ENCODE assay signal across 2 cellular contexts in the genomic region with DNA sequence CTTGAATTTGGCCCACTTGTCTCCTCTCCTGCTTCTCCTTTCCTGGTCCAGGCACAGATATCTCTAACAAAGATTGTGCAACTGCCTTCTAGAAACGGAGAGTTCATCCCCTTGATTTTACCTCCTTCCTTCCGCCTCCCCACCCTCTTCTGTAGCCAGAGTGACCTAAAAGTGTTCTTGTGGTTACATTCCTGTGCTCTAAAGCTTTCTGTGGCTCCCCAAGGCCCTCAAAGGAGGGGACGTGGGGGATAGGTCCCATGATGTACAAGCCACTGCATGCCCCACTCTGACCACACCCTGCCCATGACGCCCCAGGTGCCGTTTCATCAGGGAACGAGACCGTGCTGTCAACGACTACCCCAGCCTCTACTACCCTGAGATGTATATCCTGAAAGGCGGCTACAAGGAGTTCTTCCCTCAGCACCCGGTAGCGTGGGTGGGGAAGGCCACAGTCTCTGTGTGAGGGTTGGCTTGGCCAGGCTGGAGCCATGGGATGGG.
TF ChIP-seq lines count a peak whose summit lies in the region.

No MANE protein-coding gene starts in this region.

TF ChIP-seq in HCT116, 20 proteins besides CTCF, POLR2A, EP300 and RAD21 (continued from another document):
- TF ChIP-seq TCF7L2 (IDR thresholded peaks at IDR 0.05; ENCODE audit: borderline replicate concordance, extremely low read depth, insufficient read depth, insufficient read length) (no peak), JUND (IDR thresholded peaks at IDR 0.05) (no peak)
- TF ChIP-seq, protein P1, sequence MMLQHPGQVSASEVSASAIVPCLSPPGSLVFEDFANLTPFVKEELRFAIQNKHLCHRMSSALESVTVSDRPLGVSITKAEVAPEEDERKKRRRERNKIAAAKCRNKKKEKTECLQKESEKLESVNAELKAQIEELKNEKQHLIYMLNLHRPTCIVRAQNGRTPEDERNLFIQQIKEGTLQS (IDR thresholded peaks at IDR 0.05), result no peak

TF ChIP-seq in WTC11, 78 proteins besides CTCF, POLR2A, EP300 and RAD21 (continued from another document):
- TF ChIP-seq, protein P2, sequence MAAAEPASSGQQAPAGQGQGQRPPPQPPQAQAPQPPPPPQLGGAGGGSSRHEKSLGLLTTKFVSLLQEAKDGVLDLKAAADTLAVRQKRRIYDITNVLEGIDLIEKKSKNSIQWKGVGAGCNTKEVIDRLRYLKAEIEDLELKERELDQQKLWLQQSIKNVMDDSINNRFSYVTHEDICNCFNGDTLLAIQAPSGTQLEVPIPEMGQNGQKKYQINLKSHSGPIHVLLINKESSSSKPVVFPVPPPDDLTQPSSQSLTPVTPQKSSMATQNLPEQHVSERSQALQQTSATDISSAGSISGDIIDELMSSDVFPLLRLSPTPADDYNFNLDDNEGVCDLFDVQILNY (CRISPR knock-in tag; IDR thresholded peaks at IDR 0.05), result no peak
- TF ChIP-seq, protein P3, sequence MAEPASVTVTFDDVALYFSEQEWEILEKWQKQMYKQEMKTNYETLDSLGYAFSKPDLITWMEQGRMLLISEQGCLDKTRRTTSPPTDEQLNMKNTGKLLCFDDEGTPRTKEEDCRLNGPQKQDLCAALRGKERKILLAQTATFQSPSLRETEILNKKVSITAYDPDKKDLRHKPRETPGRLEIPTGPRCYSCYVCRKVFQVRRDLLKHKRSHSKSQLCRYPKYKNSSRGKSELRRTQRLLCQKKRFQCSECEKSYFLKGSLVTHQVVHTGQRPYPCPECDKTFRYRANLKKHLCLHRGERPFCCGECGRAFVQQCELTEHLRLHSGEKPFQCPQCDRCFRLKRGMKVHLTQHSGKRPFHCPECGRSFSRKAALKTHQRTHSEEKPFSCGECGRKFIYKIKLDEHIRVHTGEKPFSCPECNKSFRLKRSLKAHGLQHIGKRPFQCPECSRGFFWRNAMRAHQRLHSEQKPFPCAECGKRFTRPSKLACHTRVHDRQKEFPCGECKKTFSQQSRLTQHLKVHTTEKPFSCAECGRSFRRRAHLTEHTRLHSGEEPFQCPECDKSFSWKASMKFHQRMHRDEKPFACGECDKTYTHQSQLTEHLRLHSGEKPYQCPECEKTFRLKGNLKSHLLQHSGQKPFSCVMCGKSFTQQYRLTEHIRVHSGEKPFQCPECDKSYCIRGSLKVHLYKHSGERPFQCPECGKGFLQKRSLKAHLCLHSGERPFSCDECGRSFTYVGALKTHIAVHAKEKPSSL (CRISPR knock-in tag; conservative IDR thresholded peaks at IDR 0.05), result no peak
- TF ChIP-seq ZNF219 (CRISPR knock-in tag; IDR thresholded peaks at IDR 0.05; ENCODE audit: borderline replicate concordance) (no peak), NFATC4 (CRISPR knock-in tag; IDR thresholded peaks at IDR 0.05) (no peak), RORB (CRISPR knock-in tag; IDR thresholded peaks at IDR 0.05) (no peak), TCF7 (CRISPR knock-in tag; IDR thresholded peaks at IDR 0.05; ENCODE audit: low read depth) (no peak), NR2C2 (CRISPR knock-in tag; IDR thresholded peaks at IDR 0.05) (no peak)
- TF ChIP-seq, protein P4, sequence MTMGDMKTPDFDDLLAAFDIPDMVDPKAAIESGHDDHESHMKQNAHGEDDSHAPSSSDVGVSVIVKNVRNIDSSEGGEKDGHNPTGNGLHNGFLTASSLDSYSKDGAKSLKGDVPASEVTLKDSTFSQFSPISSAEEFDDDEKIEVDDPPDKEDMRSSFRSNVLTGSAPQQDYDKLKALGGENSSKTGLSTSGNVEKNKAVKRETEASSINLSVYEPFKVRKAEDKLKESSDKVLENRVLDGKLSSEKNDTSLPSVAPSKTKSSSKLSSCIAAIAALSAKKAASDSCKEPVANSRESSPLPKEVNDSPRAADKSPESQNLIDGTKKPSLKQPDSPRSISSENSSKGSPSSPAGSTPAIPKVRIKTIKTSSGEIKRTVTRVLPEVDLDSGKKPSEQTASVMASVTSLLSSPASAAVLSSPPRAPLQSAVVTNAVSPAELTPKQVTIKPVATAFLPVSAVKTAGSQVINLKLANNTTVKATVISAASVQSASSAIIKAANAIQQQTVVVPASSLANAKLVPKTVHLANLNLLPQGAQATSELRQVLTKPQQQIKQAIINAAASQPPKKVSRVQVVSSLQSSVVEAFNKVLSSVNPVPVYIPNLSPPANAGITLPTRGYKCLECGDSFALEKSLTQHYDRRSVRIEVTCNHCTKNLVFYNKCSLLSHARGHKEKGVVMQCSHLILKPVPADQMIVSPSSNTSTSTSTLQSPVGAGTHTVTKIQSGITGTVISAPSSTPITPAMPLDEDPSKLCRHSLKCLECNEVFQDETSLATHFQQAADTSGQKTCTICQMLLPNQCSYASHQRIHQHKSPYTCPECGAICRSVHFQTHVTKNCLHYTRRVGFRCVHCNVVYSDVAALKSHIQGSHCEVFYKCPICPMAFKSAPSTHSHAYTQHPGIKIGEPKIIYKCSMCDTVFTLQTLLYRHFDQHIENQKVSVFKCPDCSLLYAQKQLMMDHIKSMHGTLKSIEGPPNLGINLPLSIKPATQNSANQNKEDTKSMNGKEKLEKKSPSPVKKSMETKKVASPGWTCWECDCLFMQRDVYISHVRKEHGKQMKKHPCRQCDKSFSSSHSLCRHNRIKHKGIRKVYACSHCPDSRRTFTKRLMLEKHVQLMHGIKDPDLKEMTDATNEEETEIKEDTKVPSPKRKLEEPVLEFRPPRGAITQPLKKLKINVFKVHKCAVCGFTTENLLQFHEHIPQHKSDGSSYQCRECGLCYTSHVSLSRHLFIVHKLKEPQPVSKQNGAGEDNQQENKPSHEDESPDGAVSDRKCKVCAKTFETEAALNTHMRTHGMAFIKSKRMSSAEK (CRISPR knock-in tag; IDR thresholded peaks at IDR 0.05; ENCODE audit: borderline replicate concordance), result no peak
- TF ChIP-seq, protein P5, sequence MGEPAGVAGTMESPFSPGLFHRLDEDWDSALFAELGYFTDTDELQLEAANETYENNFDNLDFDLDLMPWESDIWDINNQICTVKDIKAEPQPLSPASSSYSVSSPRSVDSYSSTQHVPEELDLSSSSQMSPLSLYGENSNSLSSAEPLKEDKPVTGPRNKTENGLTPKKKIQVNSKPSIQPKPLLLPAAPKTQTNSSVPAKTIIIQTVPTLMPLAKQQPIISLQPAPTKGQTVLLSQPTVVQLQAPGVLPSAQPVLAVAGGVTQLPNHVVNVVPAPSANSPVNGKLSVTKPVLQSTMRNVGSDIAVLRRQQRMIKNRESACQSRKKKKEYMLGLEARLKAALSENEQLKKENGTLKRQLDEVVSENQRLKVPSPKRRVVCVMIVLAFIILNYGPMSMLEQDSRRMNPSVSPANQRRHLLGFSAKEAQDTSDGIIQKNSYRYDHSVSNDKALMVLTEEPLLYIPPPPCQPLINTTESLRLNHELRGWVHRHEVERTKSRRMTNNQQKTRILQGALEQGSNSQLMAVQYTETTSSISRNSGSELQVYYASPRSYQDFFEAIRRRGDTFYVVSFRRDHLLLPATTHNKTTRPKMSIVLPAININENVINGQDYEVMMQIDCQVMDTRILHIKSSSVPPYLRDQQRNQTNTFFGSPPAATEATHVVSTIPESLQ (CRISPR knock-in tag; IDR thresholded peaks at IDR 0.05), result no peak
- TF ChIP-seq, protein P1 (CRISPR knock-in tag; conservative IDR thresholded peaks at IDR 0.05), result no peak
- TF ChIP-seq, protein P6, sequence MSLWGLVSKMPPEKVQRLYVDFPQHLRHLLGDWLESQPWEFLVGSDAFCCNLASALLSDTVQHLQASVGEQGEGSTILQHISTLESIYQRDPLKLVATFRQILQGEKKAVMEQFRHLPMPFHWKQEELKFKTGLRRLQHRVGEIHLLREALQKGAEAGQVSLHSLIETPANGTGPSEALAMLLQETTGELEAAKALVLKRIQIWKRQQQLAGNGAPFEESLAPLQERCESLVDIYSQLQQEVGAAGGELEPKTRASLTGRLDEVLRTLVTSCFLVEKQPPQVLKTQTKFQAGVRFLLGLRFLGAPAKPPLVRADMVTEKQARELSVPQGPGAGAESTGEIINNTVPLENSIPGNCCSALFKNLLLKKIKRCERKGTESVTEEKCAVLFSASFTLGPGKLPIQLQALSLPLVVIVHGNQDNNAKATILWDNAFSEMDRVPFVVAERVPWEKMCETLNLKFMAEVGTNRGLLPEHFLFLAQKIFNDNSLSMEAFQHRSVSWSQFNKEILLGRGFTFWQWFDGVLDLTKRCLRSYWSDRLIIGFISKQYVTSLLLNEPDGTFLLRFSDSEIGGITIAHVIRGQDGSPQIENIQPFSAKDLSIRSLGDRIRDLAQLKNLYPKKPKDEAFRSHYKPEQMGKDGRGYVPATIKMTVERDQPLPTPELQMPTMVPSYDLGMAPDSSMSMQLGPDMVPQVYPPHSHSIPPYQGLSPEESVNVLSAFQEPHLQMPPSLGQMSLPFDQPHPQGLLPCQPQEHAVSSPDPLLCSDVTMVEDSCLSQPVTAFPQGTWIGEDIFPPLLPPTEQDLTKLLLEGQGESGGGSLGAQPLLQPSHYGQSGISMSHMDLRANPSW (CRISPR knock-in tag; conservative IDR thresholded peaks at IDR 0.05; ENCODE audit: low read depth), result no peak
- TF ChIP-seq, protein P7, sequence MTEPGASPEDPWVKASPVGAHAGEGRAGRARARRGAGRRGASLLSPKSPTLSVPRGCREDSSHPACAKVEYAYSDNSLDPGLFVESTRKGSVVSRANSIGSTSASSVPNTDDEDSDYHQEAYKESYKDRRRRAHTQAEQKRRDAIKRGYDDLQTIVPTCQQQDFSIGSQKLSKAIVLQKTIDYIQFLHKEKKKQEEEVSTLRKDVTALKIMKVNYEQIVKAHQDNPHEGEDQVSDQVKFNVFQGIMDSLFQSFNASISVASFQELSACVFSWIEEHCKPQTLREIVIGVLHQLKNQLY (CRISPR knock-in tag; IDR thresholded peaks at IDR 0.05), result no peak
TF ChIP-seq in WTC11: peak in this region for 0.
